In the genomic region with DNA sequence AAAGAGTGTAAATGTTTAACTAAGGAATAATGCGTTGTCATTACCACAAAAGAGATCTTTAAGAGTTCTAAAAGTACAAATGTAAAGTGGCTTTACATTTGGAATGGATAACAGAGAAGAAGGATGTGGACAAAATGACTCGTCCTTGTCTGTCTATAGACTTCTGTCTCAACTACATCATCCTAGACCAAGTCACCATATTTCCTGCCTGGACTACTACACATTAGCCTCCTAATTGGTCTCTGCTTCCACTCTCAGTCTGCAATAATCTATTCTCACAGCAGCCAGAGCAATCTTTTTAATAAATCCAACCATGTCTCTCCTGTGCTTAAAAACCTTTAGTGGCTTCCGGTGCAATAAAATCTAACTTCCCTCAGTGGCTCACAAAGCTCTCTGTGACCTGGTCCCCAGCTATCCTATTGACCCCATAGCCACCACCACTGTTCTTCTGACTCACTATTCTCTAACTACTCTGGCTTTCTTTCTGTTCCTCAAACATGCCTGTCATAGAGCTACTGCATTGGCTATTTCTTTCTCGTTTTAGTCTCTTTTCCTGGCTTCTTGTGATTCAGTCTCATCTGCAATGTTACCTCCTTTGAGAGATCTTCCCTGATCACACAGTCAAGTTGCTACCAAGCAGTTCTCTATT, we compare ENCODE assay signal across 9 cellular contexts.
DNase-seq lines count a peak whose midpoint lies in the region; ATAC-seq lines count a peak whose summit lies in the region.
"Had no signal": no experiment of that assay in that cellular context is flagged by ENCODE, and none has a peak within 500 bp of the region (broad histone marks: within the 10 kb centered on the region; RNA-seq: fewer than 3 reads in every experiment).

No MANE protein-coding gene starts in this region.

- DNase-seq in glomerular visceral epithelial cell (ENCODE audit: extremely low spot score) (peak; percentile 2), middle frontal gyrus (ENCODE audit: extremely low spot score, low spot score) (no peak), KG1 (lab: John Stamatoyannopoulos, UW) (no peak)
- no peak for DNase-seq in stimulated activated CD4-positive, alpha-beta T cell treated with anti-CD3 and anti-CD28 coated beads, Interleukin-4, amount 100 ng/mL, for 1 hour
- DNase-seq: left cardiac atrium, NCI-H1092 had no signal

- ATAC-seq in GM19328 (IDR thresholded peaks at IDR 0.05; ENCODE audit: unreplicated experiment) (peak; percentile 87), HG02588 (IDR thresholded peaks at IDR 0.05; ENCODE audit: unreplicated experiment) (peak; percentile 89), HG03432 (IDR thresholded peaks at IDR 0.05; ENCODE audit: unreplicated experiment) (peak; percentile 97)
- ATAC-seq: left cardiac atrium had no signal
